In the genomic region with DNA sequence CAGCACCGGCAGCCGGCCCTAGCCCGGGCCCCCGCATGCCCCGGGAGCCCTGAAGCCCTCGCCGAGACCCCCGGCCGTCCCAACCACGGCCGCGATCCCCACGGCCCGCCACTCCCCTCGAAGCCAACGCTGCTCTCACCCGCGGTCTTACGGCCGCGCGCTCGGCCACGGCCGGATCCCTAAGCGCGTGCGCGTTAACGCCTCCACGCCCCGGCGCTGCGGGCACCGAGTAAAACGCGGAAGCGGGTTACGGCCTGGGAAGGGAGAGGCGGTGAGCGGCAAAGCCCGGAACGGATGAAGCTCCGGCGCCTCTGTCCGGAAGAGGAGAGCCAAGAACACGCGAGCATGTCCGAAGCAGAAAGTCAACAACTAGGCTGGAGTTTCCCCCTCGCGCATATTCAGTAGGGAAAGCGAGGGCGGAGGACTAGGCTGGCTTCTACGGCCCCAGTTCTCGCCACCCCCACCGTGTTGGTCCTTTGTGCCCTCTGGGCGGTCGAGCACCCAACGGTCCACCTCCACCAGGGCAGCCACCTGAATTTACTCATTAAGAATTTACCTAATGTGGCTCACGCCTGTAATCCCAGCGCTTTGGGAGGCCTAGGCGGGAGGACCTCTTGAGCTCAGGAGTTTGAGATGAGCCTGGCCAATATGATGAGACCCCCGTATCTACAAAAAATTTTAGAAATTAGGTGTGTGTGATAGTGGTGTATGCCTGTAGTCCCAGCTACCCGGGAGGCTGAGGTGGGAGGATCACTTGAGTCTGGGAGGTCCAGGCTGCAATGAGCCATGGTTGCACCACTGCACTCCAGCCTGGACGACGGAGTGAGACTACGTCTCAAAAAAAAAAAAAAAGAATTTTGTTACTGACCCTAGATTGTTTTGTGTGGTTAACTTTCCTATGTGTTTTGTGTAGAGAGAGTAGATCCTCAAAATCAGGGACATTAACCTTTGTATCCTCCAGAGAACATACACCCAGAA, we compare ENCODE assay signal across 1 cellular context.
TF ChIP-seq lines count a peak whose summit lies in the region.

Gene KANSL3, minus strand, starts transcription at position 169 of the 978 bp plus-strand sequence. CDS start 1,177 bp downstream, outside the sequence.

TF ChIP-seq in K562, 482 proteins besides CTCF, POLR2A, EP300 and RAD21 (continued from another document and continues in another):
- TF ChIP-seq, protein P1, sequence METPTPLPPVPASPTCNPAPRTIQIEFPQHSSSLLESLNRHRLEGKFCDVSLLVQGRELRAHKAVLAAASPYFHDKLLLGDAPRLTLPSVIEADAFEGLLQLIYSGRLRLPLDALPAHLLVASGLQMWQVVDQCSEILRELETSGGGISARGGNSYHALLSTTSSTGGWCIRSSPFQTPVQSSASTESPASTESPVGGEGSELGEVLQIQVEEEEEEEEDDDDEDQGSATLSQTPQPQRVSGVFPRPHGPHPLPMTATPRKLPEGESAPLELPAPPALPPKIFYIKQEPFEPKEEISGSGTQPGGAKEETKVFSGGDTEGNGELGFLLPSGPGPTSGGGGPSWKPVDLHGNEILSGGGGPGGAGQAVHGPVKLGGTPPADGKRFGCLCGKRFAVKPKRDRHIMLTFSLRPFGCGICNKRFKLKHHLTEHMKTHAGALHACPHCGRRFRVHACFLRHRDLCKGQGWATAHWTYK (CRISPR knock-in tag; IDR thresholded peaks at IDR 0.05): peak; percentile 91
- TF ChIP-seq, protein P2, sequence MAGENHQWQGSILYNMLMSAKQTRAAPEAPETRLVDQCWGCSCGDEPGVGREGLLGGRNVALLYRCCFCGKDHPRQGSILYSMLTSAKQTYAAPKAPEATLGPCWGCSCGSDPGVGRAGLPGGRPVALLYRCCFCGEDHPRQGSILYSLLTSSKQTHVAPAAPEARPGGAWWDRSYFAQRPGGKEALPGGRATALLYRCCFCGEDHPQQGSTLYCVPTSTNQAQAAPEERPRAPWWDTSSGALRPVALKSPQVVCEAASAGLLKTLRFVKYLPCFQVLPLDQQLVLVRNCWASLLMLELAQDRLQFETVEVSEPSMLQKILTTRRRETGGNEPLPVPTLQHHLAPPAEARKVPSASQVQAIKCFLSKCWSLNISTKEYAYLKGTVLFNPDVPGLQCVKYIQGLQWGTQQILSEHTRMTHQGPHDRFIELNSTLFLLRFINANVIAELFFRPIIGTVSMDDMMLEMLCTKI (IDR thresholded peaks at IDR 0.05; ENCODE audit: partially characterized antibody): no peak
- peak; percentile 89 for TF ChIP-seq EP400 (IDR thresholded peaks at IDR 0.05)
- no peak for TF ChIP-seq MCM2 (IDR thresholded peaks at IDR 0.05; ENCODE audit: low read depth)
- no peak for TF ChIP-seq HOMEZ (CRISPR knock-in tag; IDR thresholded peaks at IDR 0.05)
- TF ChIP-seq SMARCB1 (IDR thresholded peaks at IDR 0.05; ENCODE audit: insufficient read length, low read depth): no peak
- TF ChIP-seq NELFE (IDR thresholded peaks at IDR 0.05; ENCODE audit: insufficient read depth, insufficient read length): no peak
- TF ChIP-seq CHCHD3 (CRISPR knock-in tag; IDR thresholded peaks at IDR 0.05): no peak
- TF ChIP-seq MLX (CRISPR knock-in tag; conservative IDR thresholded peaks at IDR 0.05): peak in 1 of 2 experiments; percentile 87; a peak in 1 of 4 replicates
- TF ChIP-seq CEBPB (tag; IDR thresholded peaks at IDR 0.05): no peak
- TF ChIP-seq ZBTB43 (CRISPR knock-in tag; IDR thresholded peaks at IDR 0.05): peak; percentile 78; the same call in 1 of the 2 replicates
- no peak for TF ChIP-seq HDAC8 (tag; IDR thresholded peaks at IDR 0.05)
- TF ChIP-seq, protein P3, sequence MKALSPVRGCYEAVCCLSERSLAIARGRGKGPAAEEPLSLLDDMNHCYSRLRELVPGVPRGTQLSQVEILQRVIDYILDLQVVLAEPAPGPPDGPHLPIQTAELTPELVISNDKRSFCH (CRISPR knock-in tag; IDR thresholded peaks at IDR 0.05): no peak
- TF ChIP-seq, protein P3 (tag; IDR thresholded peaks at IDR 0.05): peak; percentile 90
- TF ChIP-seq ZNF133 (CRISPR knock-in tag; IDR thresholded peaks at IDR 0.05): no peak
- peak; percentile 32; the same call in 1 of the 2 replicates for TF ChIP-seq ZNF311 (CRISPR knock-in tag; IDR thresholded peaks at IDR 0.05)
- TF ChIP-seq, protein P4, sequence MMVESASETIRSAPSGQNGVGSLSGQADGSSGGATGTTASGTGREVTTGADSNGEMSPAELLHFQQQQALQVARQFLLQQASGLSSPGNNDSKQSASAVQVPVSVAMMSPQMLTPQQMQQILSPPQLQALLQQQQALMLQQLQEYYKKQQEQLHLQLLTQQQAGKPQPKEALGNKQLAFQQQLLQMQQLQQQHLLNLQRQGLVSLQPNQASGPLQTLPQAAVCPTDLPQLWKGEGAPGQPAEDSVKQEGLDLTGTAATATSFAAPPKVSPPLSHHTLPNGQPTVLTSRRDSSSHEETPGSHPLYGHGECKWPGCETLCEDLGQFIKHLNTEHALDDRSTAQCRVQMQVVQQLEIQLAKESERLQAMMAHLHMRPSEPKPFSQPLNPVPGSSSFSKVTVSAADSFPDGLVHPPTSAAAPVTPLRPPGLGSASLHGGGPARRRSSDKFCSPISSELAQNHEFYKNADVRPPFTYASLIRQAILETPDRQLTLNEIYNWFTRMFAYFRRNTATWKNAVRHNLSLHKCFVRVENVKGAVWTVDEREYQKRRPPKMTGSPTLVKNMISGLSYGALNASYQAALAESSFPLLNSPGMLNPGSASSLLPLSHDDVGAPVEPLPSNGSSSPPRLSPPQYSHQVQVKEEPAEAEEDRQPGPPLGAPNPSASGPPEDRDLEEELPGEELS (CRISPR knock-in tag; IDR thresholded peaks at IDR 0.05; ENCODE audit: borderline replicate concordance): peak; percentile 93; the same call in 1 of the 2 replicates
- TF ChIP-seq ZNF407 (IDR thresholded peaks at IDR 0.05; ENCODE audit: low read depth): no peak
- TF ChIP-seq TSC22D4 (tag; IDR thresholded peaks at IDR 0.05): no peak
- TF ChIP-seq ZNF561 (CRISPR knock-in tag; conservative IDR thresholded peaks at IDR 0.05): no peak
- no peak for TF ChIP-seq ESRRB (CRISPR knock-in tag; IDR thresholded peaks at IDR 0.05; ENCODE audit: borderline replicate concordance)
- TF ChIP-seq SAP30 (IDR thresholded peaks at IDR 0.05; ENCODE audit: borderline replicate concordance, insufficient read depth, low read depth, low read length, poor library complexity, severe bottlenecking): no peak
- no peak for TF ChIP-seq ZNF699 (CRISPR knock-in tag; IDR thresholded peaks at IDR 0.05; ENCODE audit: insufficient replicate concordance)
- peak; percentile 32; the same call in 1 of the 2 replicates for TF ChIP-seq ZNF324 (CRISPR knock-in tag; IDR thresholded peaks at IDR 0.05)
- 0 out of 2 replicates have a peak, but pooled peaks have one; percentile 63 for TF ChIP-seq MEF2A (IDR thresholded peaks at IDR 0.05; ENCODE audit: control insufficient read depth, low read depth, low read length)
- TF ChIP-seq, protein P5, sequence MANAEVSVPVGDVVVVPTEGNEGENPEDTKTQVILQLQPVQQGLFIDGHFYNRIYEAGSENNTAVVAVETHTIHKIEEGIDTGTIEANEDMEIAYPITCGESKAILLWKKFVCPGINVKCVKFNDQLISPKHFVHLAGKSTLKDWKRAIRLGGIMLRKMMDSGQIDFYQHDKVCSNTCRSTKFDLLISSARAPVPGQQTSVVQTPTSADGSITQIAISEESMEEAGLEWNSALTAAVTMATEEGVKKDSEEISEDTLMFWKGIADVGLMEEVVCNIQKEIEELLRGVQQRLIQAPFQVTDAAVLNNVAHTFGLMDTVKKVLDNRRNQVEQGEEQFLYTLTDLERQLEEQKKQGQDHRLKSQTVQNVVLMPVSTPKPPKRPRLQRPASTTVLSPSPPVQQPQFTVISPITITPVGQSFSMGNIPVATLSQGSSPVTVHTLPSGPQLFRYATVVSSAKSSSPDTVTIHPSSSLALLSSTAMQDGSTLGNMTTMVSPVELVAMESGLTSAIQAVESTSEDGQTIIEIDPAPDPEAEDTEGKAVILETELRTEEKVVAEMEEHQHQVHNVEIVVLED (CRISPR knock-in tag; IDR thresholded peaks at IDR 0.05): peak; percentile 87
- peak in 1 of 2 experiments; percentile 82; a peak in 2 of 4 replicates for TF ChIP-seq FOXA3 (CRISPR knock-in tag; conservative IDR thresholded peaks at IDR 0.05 in 1 of 2, IDR thresholded peaks at IDR 0.05 in 1 of 2)
- TF ChIP-seq KLF13 (tag; IDR thresholded peaks at IDR 0.05; ENCODE audit: borderline replicate concordance, low read depth): peak; percentile 86; the same call in 1 of the 2 replicates
- TF ChIP-seq DACH1 (IDR thresholded peaks at IDR 0.05; ENCODE audit: partially characterized antibody): no peak
- TF ChIP-seq ZKSCAN8 (CRISPR knock-in tag; IDR thresholded peaks at IDR 0.05): no peak
- peak; percentile 67 for TF ChIP-seq BACH1 (tag; IDR thresholded peaks at IDR 0.05)
- TF ChIP-seq ZNF239 (CRISPR knock-in tag; IDR thresholded peaks at IDR 0.05): no peak
- TF ChIP-seq, protein P6, sequence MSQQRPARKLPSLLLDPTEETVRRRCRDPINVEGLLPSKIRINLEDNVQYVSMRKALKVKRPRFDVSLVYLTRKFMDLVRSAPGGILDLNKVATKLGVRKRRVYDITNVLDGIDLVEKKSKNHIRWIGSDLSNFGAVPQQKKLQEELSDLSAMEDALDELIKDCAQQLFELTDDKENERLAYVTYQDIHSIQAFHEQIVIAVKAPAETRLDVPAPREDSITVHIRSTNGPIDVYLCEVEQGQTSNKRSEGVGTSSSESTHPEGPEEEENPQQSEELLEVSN (IDR thresholded peaks at IDR 0.05; ENCODE audit: borderline replicate concordance in 1 of 2, extremely low read depth in 1 of 2, insufficient read depth in 1 of 2, insufficient read length in 1 of 2, low read depth in 1 of 2, low read length in 1 of 2, poor library complexity in 1 of 2, severe bottlenecking in 1 of 2): peak; percentile 76 to 84
